In the genomic region with DNA sequence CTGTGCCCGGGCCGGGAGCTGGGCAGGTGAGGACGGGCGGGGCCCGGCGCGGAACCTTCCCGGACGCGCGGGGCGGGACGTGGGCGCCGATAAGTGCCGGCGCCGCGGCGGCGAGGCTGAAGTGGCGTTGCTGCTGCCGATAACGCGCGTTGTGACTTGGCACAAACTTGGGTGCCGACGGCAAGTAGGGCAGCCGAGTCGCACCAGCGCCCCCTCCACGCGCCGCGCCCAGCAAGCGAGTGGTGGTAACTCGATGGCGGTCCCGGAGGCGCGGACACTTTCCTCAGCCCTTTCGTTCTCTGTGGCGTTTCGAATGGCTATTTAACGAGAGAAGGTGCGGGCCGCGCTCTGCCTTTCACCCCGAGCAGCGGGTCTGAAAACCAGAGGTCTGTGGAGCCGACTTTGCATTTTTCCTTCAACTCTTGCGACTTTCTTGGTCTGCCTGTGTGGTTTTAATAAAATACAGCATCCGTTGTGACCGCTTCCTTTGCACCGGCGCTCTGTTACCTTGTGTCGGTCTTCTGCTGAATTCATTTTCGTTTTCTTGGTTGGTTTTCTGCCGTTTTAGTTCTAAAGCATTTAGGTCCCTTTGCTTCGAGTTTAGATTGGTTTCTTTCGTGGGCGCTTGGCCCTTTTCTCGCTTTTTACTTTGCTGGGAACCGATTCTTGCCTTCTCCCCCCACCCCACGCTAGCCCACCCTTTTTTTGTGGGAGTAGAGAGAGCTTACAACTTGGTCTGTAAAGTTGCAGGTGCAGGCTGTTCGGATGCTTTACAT, we compare ENCODE assay signal across 8 cellular contexts. TPM values are rescaled to one million over a fixed set of nuclear protein-coding genes. Genes with fewer than 3 reads are reported as not detected.
DNase-seq lines count a peak whose midpoint lies in the region; ATAC-seq and TF ChIP-seq lines count a peak whose summit lies in the region.

No MANE protein-coding gene starts in this region.

- no peak overlapping the region for H2AFZ ChIP-seq in fibroblast of lung (ENCODE audit: low read length)

- H3K4me3 ChIP-seq in NT2/D1 (ENCODE audit: insufficient read length, low read depth), result peak overlapping the region; percentile 78
- H3K4me3 ChIP-seq in fibroblast of lung (replicated peaks in 1 of 4; ENCODE audit: control extremely low read depth in 1 of 4, insufficient read depth in 1 of 4, low read depth in 3 of 4, low read length in 4 of 4), result peak overlapping the region; percentile 59 to 95 (median 86)

- H3K36me3 Mint-ChIP-seq in activated T-cell treated with anti-CD3 and anti-CD28 coated beads, Interleukin-2, amount 50 U/mL, for 4 hours (ENCODE audit: insufficient read depth), result peaks cover 2% of the 10 kb centered on the region
- H3K36me3 Mint-ChIP-seq in naive thymus-derived CD8-positive, alpha-beta T cell, result peaks cover 3 to 23% (median 13%) of the 10 kb centered on the region in 3 donors
- peaks cover 0 to 1% of the 10 kb centered on the region in 2 donors for H3K36me3 Mint-ChIP-seq in stimulated activated naive B cell treated with anti-CD40 and anti-IgM and Interleukin-4, amounts not matched to agents 10 μg/mL and 1 μg/mL and 100 μg/mL, for 72 hours

- no peaks in the 10 kb centered on the region for H3K9me3 Mint-ChIP-seq in activated T-cell treated with anti-CD3 and anti-CD28 coated beads, Interleukin-2, amount 50 U/mL, for 4 hours
- no peaks in the 10 kb centered on the region for H3K9me3 Mint-ChIP-seq in naive thymus-derived CD8-positive, alpha-beta T cell
- H3K9me3 Mint-ChIP-seq in stimulated activated naive B cell treated with anti-CD40 and anti-IgM and Interleukin-4, amounts not matched to agents 10 μg/mL and 1 μg/mL and 100 μg/mL, for 72 hours, result no peaks in the 10 kb centered on the region

- peak; percentile 10 for ATAC-seq in GM18870 (IDR thresholded peaks at IDR 0.05; ENCODE audit: unreplicated experiment)
- peak; percentile 21 for ATAC-seq in HG03139 (IDR thresholded peaks at IDR 0.05; ENCODE audit: unreplicated experiment)
- ATAC-seq in activated T-cell treated with anti-CD3 and anti-CD28 coated beads, Interleukin-2, amount 50 U/mL, for 4 hours, result peak; percentile 38 to 41
- ATAC-seq in naive thymus-derived CD8-positive, alpha-beta T cell, result peak; percentile 34 to 41
- peak; percentile 43 to 49 for ATAC-seq in stimulated activated naive B cell treated with anti-CD40 and anti-IgM and Interleukin-4, amounts not matched to agents 10 μg/mL and 1 μg/mL and 100 μg/mL, for 72 hours (replicated peaks)

- peaks cover 57% of the 10 kb centered on the region for H3K79me2 ChIP-seq in fibroblast of lung (ENCODE audit: control insufficient read depth, insufficient read depth, low read length)

- peak overlapping the region; percentile 92 for H3K27ac ChIP-seq in fibroblast of lung (ENCODE audit: insufficient read depth, low read length)

- no peaks in the 10 kb centered on the region for H3K9me3 ChIP-seq in NT2/D1 (ENCODE audit: insufficient read depth, low read length)
- H3K9me3 ChIP-seq in fibroblast of lung (ENCODE audit: control insufficient read depth, insufficient read depth, low read depth, low read length), result no peaks in the 10 kb centered on the region

- peaks cover 31% of the 10 kb centered on the region for H3K4me1 Mint-ChIP-seq in activated T-cell treated with anti-CD3 and anti-CD28 coated beads, Interleukin-2, amount 50 U/mL, for 4 hours (ENCODE audit: low read depth)
- peaks cover 10 to 41% (median 23%) of the 10 kb centered on the region in 4 donors for H3K4me1 Mint-ChIP-seq in naive thymus-derived CD8-positive, alpha-beta T cell
- peaks cover 20 to 45% of the 10 kb centered on the region in 2 donors for H3K4me1 Mint-ChIP-seq in stimulated activated naive B cell treated with anti-CD40 and anti-IgM and Interleukin-4, amounts not matched to agents 10 μg/mL and 1 μg/mL and 100 μg/mL, for 72 hours

- H3K36me3 ChIP-seq in NT2/D1 (ENCODE audit: insufficient read depth, insufficient read length, low read length) (no peaks in the 10 kb centered on the region), fibroblast of lung (ENCODE audit: control insufficient read depth, insufficient read depth, low read length) (no peaks in the 10 kb centered on the region)

- H3K9ac ChIP-seq in NT2/D1 (ENCODE audit: insufficient read length, low read depth), result peak overlapping the region; percentile 88
- H3K9ac ChIP-seq in fibroblast of lung (ENCODE audit: insufficient read depth, low read length), result peak overlapping the region; percentile 91

- H4K20me1 ChIP-seq in fibroblast of lung (ENCODE audit: control insufficient read depth, extremely low read depth, insufficient read depth, low read length), result peaks cover 5% of the 10 kb centered on the region

- peaks cover 20% of the 10 kb centered on the region for H3K27me3 ChIP-seq in NT2/D1 (ENCODE audit: insufficient read depth, insufficient read length)
- H3K27me3 ChIP-seq in fibroblast of lung (ENCODE audit: control insufficient read depth, insufficient read depth, low read length), result no peaks in the 10 kb centered on the region

- TF ChIP-seq CTCF in fibroblast of lung (conservative IDR thresholded peaks at IDR 0.05 in 1 of 2, IDR thresholded peaks at IDR 0.05 in 1 of 2; ENCODE audit: low read depth in 1 of 2, low read length in 2 of 2), result no peak

- H3K4me3 Mint-ChIP-seq in activated T-cell treated with anti-CD3 and anti-CD28 coated beads, Interleukin-2, amount 50 U/mL, for 4 hours, result peak overlapping the region; percentile 96
- peak overlapping the region; percentile 82 to 99 (median 94) for H3K4me3 Mint-ChIP-seq in naive thymus-derived CD8-positive, alpha-beta T cell
- H3K4me3 Mint-ChIP-seq in stimulated activated naive B cell treated with anti-CD40 and anti-IgM and Interleukin-4, amounts not matched to agents 10 μg/mL and 1 μg/mL and 100 μg/mL, for 72 hours, result peak overlapping the region; percentile 87 to 98

- POLR2A ChIA-PET in naive thymus-derived CD8-positive, alpha-beta T cell (lab: Charles Lee), result interaction anchor here (0.6 to 11.5 kb wide), 24 partner anchors 9 to 285 kb away, joined by 3 to 373 read pairs (median 10); partner anchors contain the start of gene MRPS24

- H3K4me2 ChIP-seq in fibroblast of lung (ENCODE audit: extremely low read depth, insufficient read depth, low read length), result peak overlapping the region; percentile 80

- peak; percentile 56 for DNase-seq in AG20443 (ENCODE audit: low spot score)
- no peak for DNase-seq in NT2/D1 (ENCODE audit: low read depth, low spot score)
- peak; percentile 59 for DNase-seq in activated T-cell treated with anti-CD3 and anti-CD28 coated beads, Interleukin-2, amount 50 U/mL, for 4 hours
- DNase-seq in fibroblast of lung (ENCODE audit: low read depth in 2 of 2), result peak; percentile 53 to 61
- DNase-seq in naive thymus-derived CD8-positive, alpha-beta T cell, result peak; percentile 54 to 89 (median 71)
- peak; percentile 62 for DNase-seq in stimulated activated naive B cell treated with anti-CD40 and anti-IgM and Interleukin-4, amounts not matched to agents 10 μg/mL and 1 μg/mL and 100 μg/mL, for 72 hours

- H3K4me1 ChIP-seq in NT2/D1 (ENCODE audit: insufficient read depth, insufficient read length) (peaks cover 3% of the 10 kb centered on the region), fibroblast of lung (ENCODE audit: control insufficient read depth, extremely low read depth, insufficient read depth, low read length) (no peaks in the 10 kb centered on the region)

- peak overlapping the region; percentile 90 to 99 (median 96) for H3K27ac Mint-ChIP-seq in naive thymus-derived CD8-positive, alpha-beta T cell
- peak overlapping the region; percentile 90 for H3K27ac Mint-ChIP-seq in stimulated activated naive B cell treated with anti-CD40 and anti-IgM and Interleukin-4, amounts not matched to agents 10 μg/mL and 1 μg/mL and 100 μg/mL, for 72 hours

- H3K27me3 Mint-ChIP-seq in activated T-cell treated with anti-CD3 and anti-CD28 coated beads, Interleukin-2, amount 50 U/mL, for 4 hours (ENCODE audit: low read depth), result peaks cover 4% of the 10 kb centered on the region
- H3K27me3 Mint-ChIP-seq in naive thymus-derived CD8-positive, alpha-beta T cell, result peaks cover 0 to 9% (median 3%) of the 10 kb centered on the region in 5 donors
- peaks cover 0 to 11% of the 10 kb centered on the region in 2 donors for H3K27me3 Mint-ChIP-seq in stimulated activated naive B cell treated with anti-CD40 and anti-IgM and Interleukin-4, amounts not matched to agents 10 μg/mL and 1 μg/mL and 100 μg/mL, for 72 hours

RNA-seq across cellular contexts. Expression of gene STK17A, which starts 0.7 kb away (rescaled TPM):
- 10 to 100 TPM; 32.0 to 40.1 (median 33.3) TPM for total RNA-seq in activated T-cell treated with anti-CD3 and anti-CD28 coated beads, Interleukin-2, amount 50 U/mL, for 4 hours
- 44.4 and 53.2 TPM in 2 replicates for total RNA-seq in fibroblast of lung
- polyA plus RNA-seq in fibroblast of lung, result 46.8 and 53.3 TPM in 2 replicates
- 45.4 and 52.2 TPM in 2 replicates for polyA plus RNA-seq in fibroblast of lung (2012)
- 1.8 and 2.9 TPM in 2 replicates for polyA minus RNA-seq in fibroblast of lung (ENCODE audit: low replicate concordance)
- 100 to 1,000 TPM; 203 to 208 TPM for total RNA-seq in naive thymus-derived CD8-positive, alpha-beta T cell
- 100 to 1,000 TPM; 242 to 346 (median 262) TPM for polyA plus RNA-seq in naive thymus-derived CD8-positive, alpha-beta T cell
